In the genomic region with DNA sequence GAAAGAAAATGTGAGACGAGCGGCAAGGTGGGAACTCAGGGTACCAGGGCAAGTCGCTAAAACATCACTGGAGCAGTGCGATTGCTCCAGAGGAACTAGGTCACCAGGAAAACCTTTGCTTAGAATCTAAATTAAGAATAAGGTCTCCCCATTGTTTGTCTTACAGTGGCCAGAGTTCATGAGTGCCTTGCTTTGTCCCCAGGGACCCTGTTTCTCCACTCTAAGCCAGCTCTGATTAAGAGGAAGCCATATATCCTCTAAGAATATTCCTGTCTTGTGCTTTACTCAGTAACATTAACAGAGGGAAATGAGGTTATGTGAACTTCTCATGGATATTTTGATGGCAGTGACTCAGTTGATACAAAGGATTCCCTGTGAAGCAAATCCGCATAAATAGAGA, we compare ENCODE assay signal across 28 cellular contexts.
DNase-seq lines count a peak whose midpoint lies in the region; ATAC-seq and TF ChIP-seq lines count a peak whose summit lies in the region.
"Had no signal": no experiment of that assay in that cellular context is flagged by ENCODE, and none has a peak within 500 bp of the region (broad histone marks: within the 10 kb centered on the region; RNA-seq: fewer than 3 reads in every experiment).

No MANE protein-coding gene starts in this region.

- no TSS peak for BruUV-seq in OCI-LY7 (replicated peaks; lab: Mats Ljungman, UMichigan)

- H3K9me3 ChIP-seq in right atrium auricular region (no peaks in the 10 kb centered on the region), aorta (ENCODE audit: control insufficient read depth, low read length) (no peaks in the 10 kb centered on the region), OCI-LY7 (ENCODE audit: low read length) (no peaks in the 10 kb centered on the region)
- H3K9me3 ChIP-seq: esophagus squamous epithelium, suprapubic skin had no signal

- no peaks in the 10 kb centered on the region for H3K9me2 ChIP-seq in OCI-LY7 (ENCODE audit: insufficient read depth, low read length)

- no peak overlapping the region for H3K4me3 Mint-ChIP-seq in activated naive CD4-positive, alpha-beta T cell treated with anti-CD3 and anti-CD28 coated beads, Interleukin-2, amount 10 ng/mL, durations not matched to agents 7 days and 5 days
- H3K4me3 Mint-ChIP-seq: CD4-positive, alpha-beta T cell; central memory CD8-positive, alpha-beta T cell; natural killer cell; T-helper 1 cell treated with Interleukin-12 subunit alpha and Interleukin-12 subunit beta and Interleukin-4 antibody, amounts not matched to agents 30 μg/mL and 1 μg/mL, for 36 hours; WTC11 had no signal

- H3K27me3 ChIP-seq in right atrium auricular region (no peaks in the 10 kb centered on the region), aorta (ENCODE audit: control insufficient read depth in 1 of 2, insufficient read depth in 2 of 2, low read length in 1 of 2) (no peaks in the 10 kb centered on the region)
- H3K27me3 ChIP-seq: esophagus squamous epithelium, suprapubic skin had no signal

- no peak overlapping the region for H2AFZ ChIP-seq in OCI-LY7 (ENCODE audit: low read length)

- WGBS in aorta, 2 donors = 31 to 42% methylated on average over 5 of the region's 5 CpGs

- no peaks in the 10 kb centered on the region for H3K27me3 Mint-ChIP-seq in activated naive CD4-positive, alpha-beta T cell treated with anti-CD3 and anti-CD28 coated beads, Interleukin-2, amount 10 ng/mL, durations not matched to agents 7 days and 5 days
- H3K27me3 Mint-ChIP-seq: CD4-positive, alpha-beta T cell had no signal

- CTCF ChIA-PET in activated naive CD4-positive, alpha-beta T cell treated with anti-CD3 and anti-CD28 coated beads, Interleukin-2, amount 10 ng/mL, durations not matched to agents 7 days and 5 days (lab: Charles Lee) = no interaction called here
- CTCF ChIA-PET in OCI-LY7 (lab: Charles Lee; ENCODE audit: unreplicated experiment) = no interaction called here

- H3K36me3 ChIP-seq in right atrium auricular region (no peaks in the 10 kb centered on the region), aorta (ENCODE audit: control insufficient read depth in 1 of 2, insufficient read depth in 2 of 2, low read length in 1 of 2) (no peaks in the 10 kb centered on the region), OCI-LY7 (ENCODE audit: insufficient read depth, low read length) (no peaks in the 10 kb centered on the region)
- H3K36me3 ChIP-seq: esophagus squamous epithelium, suprapubic skin had no signal

- H4K20me1 ChIP-seq in OCI-LY7 (ENCODE audit: insufficient read depth, low read length) = no peaks in the 10 kb centered on the region

- no peaks in the 10 kb centered on the region for H3K9me3 Mint-ChIP-seq in activated naive CD4-positive, alpha-beta T cell treated with anti-CD3 and anti-CD28 coated beads, Interleukin-2, amount 10 ng/mL, durations not matched to agents 7 days and 5 days
- H3K9me3 Mint-ChIP-seq: CD4-positive, alpha-beta T cell; central memory CD8-positive, alpha-beta T cell; natural killer cell; T-helper 1 cell treated with Interleukin-12 subunit alpha and Interleukin-12 subunit beta and Interleukin-4 antibody, amounts not matched to agents 30 μg/mL and 1 μg/mL, for 36 hours had no signal

- TF ChIP-seq CTCF in right atrium auricular region (IDR thresholded peaks at IDR 0.05) (no peak), choroid plexus epithelial cell (conservative IDR thresholded peaks at IDR 0.05; ENCODE audit: low read depth, low read length) (no peak), OCI-LY7 (conservative IDR thresholded peaks at IDR 0.05; ENCODE audit: low read length) (no peak)

- peak; percentile 61 for ATAC-seq in Right ventricle myocardium superior (ENCODE audit: poor library complexity)
- ATAC-seq in aorta (ENCODE audit: low FRiP score) = peak; percentile 60
- ATAC-seq: GM12878, natural killer cell, WTC11 had no signal

- no peaks in the 10 kb centered on the region for H3K36me3 Mint-ChIP-seq in activated naive CD4-positive, alpha-beta T cell treated with anti-CD3 and anti-CD28 coated beads, Interleukin-2, amount 10 ng/mL, durations not matched to agents 7 days and 5 days
- H3K36me3 Mint-ChIP-seq: natural killer cell, WTC11 had no signal

- H3K4me1 ChIP-seq in right atrium auricular region (peaks cover 0 to 8% of the 10 kb centered on the region in 2 donors), aorta (ENCODE audit: control insufficient read depth in 1 of 2, insufficient read depth in 2 of 2, low read length in 2 of 2) (peaks cover 0 to 4% of the 10 kb centered on the region in 2 donors), OCI-LY7 (ENCODE audit: insufficient read depth, low read length, poor library complexity, severe bottlenecking) (no peaks in the 10 kb centered on the region)
- H3K4me1 ChIP-seq: esophagus squamous epithelium, suprapubic skin had no signal

- H3K4me2 ChIP-seq in OCI-LY7 (ENCODE audit: low read length) = no peak overlapping the region

- POLR2A ChIA-PET in OCI-LY7 (lab: Charles Lee) = interaction anchor here (1.1 kb wide), 1 partner anchor 13 kb away, joined by 3 read pairs; no protein-coding TSS in a partner anchor

- intact Hi-C loops in Right ventricle myocardium superior (cut with DNase I) (no loop called here), aorta (cut with DNase I) (no loop called here), OCI-LY7 (cut with micrococcal nuclease; ENCODE audit: unreplicated experiment) (no loop called here)

- no peaks in the 10 kb centered on the region for H3K79me2 ChIP-seq in OCI-LY7 (ENCODE audit: insufficient read depth, low read depth, low read length)

- DNase-seq in Right ventricle myocardium superior (no peak), right atrium auricular region (ENCODE audit: low spot score) (no peak), choroid plexus epithelial cell (ENCODE audit: low read depth) (peak; percentile 4), left kidney (ENCODE audit: low read depth, low spot score) (peak; percentile 55), aorta (no peak), NCI-H748 treated with DMSO at 0.1 percent for 48 hours (lab: John Stamatoyannopoulos, UW) (no peak), OCI-LY7 (ENCODE audit: low spot score) (no peak)
- DNase-seq in activated naive CD4-positive, alpha-beta T cell treated with anti-CD3 and anti-CD28 coated beads, Interleukin-2, amount 10 ng/mL, durations not matched to agents 7 days and 5 days = no peak
- DNase-seq: ACHN; activated CD8-positive, alpha-beta memory T cell treated with anti-CD3 and anti-CD28 coated beads for 24 hours; CD4-positive, alpha-beta T cell; DMS153; effector CD8-positive, alpha-beta T cell; esophagus squamous epithelium; H7; hypothalamus; islet precursor cell; natural killer cell; NCI-H1105; NCI-H2081 treated with DMSO at 0.1 percent for 48 hours; NCI-H526; SIG-M5; stimulated activated CD4-positive, alpha-beta T cell treated with anti-CD3 and anti-CD28 coated beads, Interleukin-4, amount 100 ng/mL, for 4 hours had no signal

- H3K27ac Mint-ChIP-seq in activated naive CD4-positive, alpha-beta T cell treated with anti-CD3 and anti-CD28 coated beads, Interleukin-2, amount 10 ng/mL, durations not matched to agents 7 days and 5 days = no peak overlapping the region
- H3K27ac Mint-ChIP-seq: CD4-positive, alpha-beta T cell; natural killer cell; T-helper 1 cell treated with Interleukin-12 subunit alpha and Interleukin-12 subunit beta and Interleukin-4 antibody, amounts not matched to agents 30 μg/mL and 1 μg/mL, for 36 hours had no signal

- H3K4me1 Mint-ChIP-seq in activated naive CD4-positive, alpha-beta T cell treated with anti-CD3 and anti-CD28 coated beads, Interleukin-2, amount 10 ng/mL, durations not matched to agents 7 days and 5 days = no peaks in the 10 kb centered on the region
- H3K4me1 Mint-ChIP-seq: central memory CD8-positive, alpha-beta T cell; natural killer cell had no signal

- H3K27ac ChIP-seq in right atrium auricular region (peak overlapping the region in 1 of 2 donors; percentile 20), aorta (ENCODE audit: low read depth in 1 of 2, low read length in 2 of 2) (no peak overlapping the region), OCI-LY7 (ENCODE audit: low read depth, low read length, poor library complexity, severe bottlenecking) (no peak overlapping the region)
- H3K27ac ChIP-seq: esophagus squamous epithelium, suprapubic skin had no signal

- H3K4me3 ChIP-seq in right atrium auricular region (no peak overlapping the region), choroid plexus epithelial cell (ENCODE audit: low read depth, low read length) (no peak overlapping the region), aorta (ENCODE audit: low read length in 2 of 2) (no peak overlapping the region), OCI-LY7 (ENCODE audit: low read depth, low read length, poor library complexity, severe bottlenecking) (no peak overlapping the region)
- H3K4me3 ChIP-seq: esophagus squamous epithelium, GM12878, suprapubic skin had no signal

Comparison
In these comparisons a context has a peak if more than half of its experiments do, and no peak if none do; other contexts are left out.
1. DNase-seq: peak in choroid plexus epithelial cell (single experiment) and left kidney (single experiment); none in Right ventricle myocardium superior (single experiment), right atrium auricular region (single experiment), aorta (0 of 2), activated naive CD4-positive, alpha-beta T cell treated with anti-CD3 and anti-CD28 coated beads, Interleukin-2, amount 10 ng/mL, durations not matched to agents 7 days and 5 days (single experiment), NCI-H748 treated with DMSO at 0.1 percent for 48 hours (single experiment) and OCI-LY7 (single experiment).